Comparison of ENCODE assay signal across 21 cellular contexts in genomic region chr2:226971770-226972169, GRCh38.
A peak's percentile ranks its signal among the peaks of the same experiment; 100 is the strongest.
DNase-seq lines count a peak whose midpoint lies in the region; ATAC-seq and TF ChIP-seq lines count a peak whose summit lies in the region.
"Had no signal": no experiment of that assay in that cellular context is flagged by ENCODE, and none has a peak within 500 bp of the region (broad histone marks: within the 10 kb centered on the region; RNA-seq: fewer than 3 reads in every experiment).

No MANE protein-coding gene starts in this region.

- H3K4me1 Mint-ChIP-seq in activated CD8-positive, alpha-beta T cell treated with anti-CD3 and anti-CD28 coated beads, Interleukin-2, amount 10 ng/mL, durations not matched to agents 7 days and 5 days (ENCODE audit: low read depth) = peaks cover 42% of the 10 kb centered on the region
- H3K4me1 Mint-ChIP-seq: GM23338 had no signal

- H3K79me2 ChIP-seq in DOHH2 (ENCODE audit: control insufficient read depth, low read length) = no peaks in the 10 kb centered on the region
- H3K79me2 ChIP-seq: hepatocyte had no signal

- no peaks in the 10 kb centered on the region for H3F3A ChIP-seq in DOHH2 (ENCODE audit: control insufficient read depth, insufficient read depth)

- no peaks in the 10 kb centered on the region for H3K9me3 Mint-ChIP-seq in activated CD8-positive, alpha-beta T cell treated with anti-CD3 and anti-CD28 coated beads, Interleukin-2, amount 10 ng/mL, durations not matched to agents 7 days and 5 days (ENCODE audit: insufficient read depth)
- H3K9me3 Mint-ChIP-seq: GM23338 had no signal

- H3K27ac ChIP-seq in DOHH2 (ENCODE audit: low read depth, low read length) (peak overlapping the region; percentile 69; the same call in 1 of the 2 replicates), esophagus muscularis mucosa (replicated peaks in 1 of 4) (no peak overlapping the region)
- H3K27ac ChIP-seq: esophagus squamous epithelium, hepatocyte, suprapubic skin had no signal

- H3K4me1 ChIP-seq in DOHH2 (ENCODE audit: control insufficient read depth, low read length) (peaks cover 31% of the 10 kb centered on the region), esophagus muscularis mucosa (peaks cover 0 to 22% (median 16%) of the 10 kb centered on the region in 4 donors)

- no peak for TF ChIP-seq EP300 in esophagus muscularis mucosa (IDR thresholded peaks at IDR 0.05)

- intact Hi-C loops in esophagus muscularis mucosa (cut with DNase I) = no loop called here

- H3K27me3 Mint-ChIP-seq in activated CD8-positive, alpha-beta T cell treated with anti-CD3 and anti-CD28 coated beads, Interleukin-2, amount 10 ng/mL, durations not matched to agents 7 days and 5 days (ENCODE audit: low read depth) = no peaks in the 10 kb centered on the region
- H3K27me3 Mint-ChIP-seq: progenitor cell of endocrine pancreas had no signal

- CTCF ChIA-PET in activated CD8-positive, alpha-beta T cell treated with anti-CD3 and anti-CD28 coated beads, Interleukin-2, amount 10 ng/mL, durations not matched to agents 7 days and 5 days (lab: Charles Lee) = interaction anchor here (0.8 kb wide), 1 partner anchor 10 kb away, joined by 3 read pairs; no protein-coding TSS in a partner anchor

- peaks cover 10% of the 10 kb centered on the region for H3K36me3 Mint-ChIP-seq in activated CD8-positive, alpha-beta T cell treated with anti-CD3 and anti-CD28 coated beads, Interleukin-2, amount 10 ng/mL, durations not matched to agents 7 days and 5 days (ENCODE audit: low read depth)

- peak overlapping the region; percentile 71 for H3K27ac Mint-ChIP-seq in activated CD8-positive, alpha-beta T cell treated with anti-CD3 and anti-CD28 coated beads, Interleukin-2, amount 10 ng/mL, durations not matched to agents 7 days and 5 days
- H3K27ac Mint-ChIP-seq: GM23338, progenitor cell of endocrine pancreas had no signal

- POLR2A ChIA-PET in activated CD8-positive, alpha-beta T cell treated with anti-CD3 and anti-CD28 coated beads, Interleukin-2, amount 10 ng/mL, durations not matched to agents 7 days and 5 days (lab: Charles Lee) = interaction anchor here (0.6 kb wide), 3 partner anchors 136 to 1989 kb away, joined by 3 to 7 read pairs (median 5); partner anchors contain the start of gene RHBDD1

- peak overlapping the region; percentile 91 for H3K4me2 ChIP-seq in DOHH2 (ENCODE audit: low read length)
- H3K4me2 ChIP-seq: GM23338, hepatocyte had no signal

- 97% methylated on average over 4 of the region's 4 CpGs for WGBS in esophagus muscularis mucosa

- H3K4me3 ChIP-seq in DOHH2 (ENCODE audit: low read length) (peak overlapping the region; percentile 63), esophagus muscularis mucosa (no peak overlapping the region)
- H3K4me3 ChIP-seq: esophagus squamous epithelium, GM23338, hepatocyte, suprapubic skin had no signal

- no peak for DNase-seq in activated CD8-positive, alpha-beta T cell treated with anti-CD3 and anti-CD28 coated beads, Interleukin-2, amount 10 ng/mL, durations not matched to agents 7 days and 5 days
- no peak for DNase-seq in NCI-H1105 treated with DMSO at 0.1 percent for 48 hours (lab: John Stamatoyannopoulos, UW)
- no peak for DNase-seq in esophagus muscularis mucosa (ENCODE audit: extremely low spot score)
- DNase-seq in kidney glomerular epithelial cell (lab: John Stamatoyannopoulos, UW) = no peak
- no peak for DNase-seq in cortex of kidney (lab: John Stamatoyannopoulos, UW)
- DNase-seq: activated CD4-positive, CD25-positive, alpha-beta regulatory T cell treated with anti-CD3 and anti-CD28 coated beads, Interleukin-2, amount 50 U/mL, for 72 hours; activated T-cell treated with anti-CD3 and anti-CD28 coated beads, Interleukin-2, amount 50 U/mL, for 48 hours; aorta; dermis blood vessel endothelial cell; DMS 273 treated with DMSO at 0.1 percent for 48 hours; esophagus squamous epithelium; left cardiac atrium; NCI-H2081; RPMI8226 had no signal

- H3K9me3 ChIP-seq in DOHH2 (ENCODE audit: control insufficient read depth, insufficient read depth, low read length) (no peaks in the 10 kb centered on the region), esophagus muscularis mucosa (no peaks in the 10 kb centered on the region)
- H3K9me3 ChIP-seq: esophagus squamous epithelium, suprapubic skin had no signal

- H3K36me3 ChIP-seq in DOHH2 (ENCODE audit: control insufficient read depth, low read length) (0 out of 2 replicates have a peak, but pooled peaks cover 3% of the 10 kb centered on the region), esophagus muscularis mucosa (peaks cover 0 to 4% (median 1%) of the 10 kb centered on the region in 4 donors)
- H3K36me3 ChIP-seq: esophagus squamous epithelium, suprapubic skin had no signal

- peak overlapping the region; percentile 51 for H3K4me3 Mint-ChIP-seq in activated CD8-positive, alpha-beta T cell treated with anti-CD3 and anti-CD28 coated beads, Interleukin-2, amount 10 ng/mL, durations not matched to agents 7 days and 5 days
- H3K4me3 Mint-ChIP-seq: GM23338 had no signal

- no peaks in the 10 kb centered on the region for H3K9me2 ChIP-seq in DOHH2 (replicated peaks; ENCODE audit: control insufficient read depth, low read length)

- peak; percentile 59 for ATAC-seq in GM18870 (IDR thresholded peaks at IDR 0.05; ENCODE audit: unreplicated experiment)
- ATAC-seq in HG02840 (IDR thresholded peaks at IDR 0.05; ENCODE audit: low FRiP score, unreplicated experiment) = peak; percentile 44
- no peak for ATAC-seq in activated CD8-positive, alpha-beta T cell treated with anti-CD3 and anti-CD28 coated beads, Interleukin-2, amount 10 ng/mL, durations not matched to agents 7 days and 5 days
- ATAC-seq: GM23338, left cardiac atrium had no signal

- H3K27me3 ChIP-seq in DOHH2 (ENCODE audit: control insufficient read depth, low read length) (no peaks in the 10 kb centered on the region), esophagus muscularis mucosa (no peaks in the 10 kb centered on the region)
- H3K27me3 ChIP-seq: esophagus squamous epithelium, hepatocyte, suprapubic skin had no signal

- H4K20me1 ChIP-seq in DOHH2 (ENCODE audit: control insufficient read depth, insufficient read depth, low read depth, low read length) = no peaks in the 10 kb centered on the region

- no peak for TF ChIP-seq CTCF in DOHH2 (IDR thresholded peaks at IDR 0.05; ENCODE audit: low read depth, low read length, poor library complexity, severe bottlenecking)
- no peak for TF ChIP-seq CTCF in esophagus muscularis mucosa (IDR thresholded peaks at IDR 0.05)

- TF ChIP-seq POLR2A in esophagus muscularis mucosa (IDR thresholded peaks at IDR 0.05; ENCODE audit: low read depth) = no peak
